Comparison of ENCODE assay signal across 8 cellular contexts in genomic region chr16:29700253-29700987, GRCh38. TPM values are rescaled to one million over a fixed set of nuclear protein-coding genes. Genes with fewer than 3 reads are reported as not detected.
DNase-seq lines count a peak whose midpoint lies in the region; ATAC-seq and TF ChIP-seq lines count a peak whose summit lies in the region.

No MANE protein-coding gene starts in this region.

- DNase-seq in DMS153 treated with DMSO at 0.1 percent for 48 hours (lab: John Stamatoyannopoulos, UW; ENCODE audit: unreplicated experiment) (peak; percentile 35), LoVo (ENCODE audit: low spot score) (peak; percentile 82), RWPE1 (ENCODE audit: low spot score) (peak; percentile 90), foreskin fibroblast (peak; percentile 79 to 95), occipital lobe (lab: John Stamatoyannopoulos, UW) (peak; percentile 27), testis (peak; percentile 72)
- peak; percentile 92 for DNase-seq in activated effector memory CD4-positive, alpha-beta T cell treated with anti-CD3 and anti-CD28 coated beads, Interleukin-2, amount 50 U/mL, for 16 hours

- no peak for TF ChIP-seq POLR2A in testis (IDR thresholded peaks at IDR 0.05)

- POLR2A ChIA-PET in RWPE1 (lab: Yijun Ruan, JAX; ENCODE audit: low non-redundant PET) = no interaction called here

- CTCF ChIA-PET in RWPE1 (lab: Yijun Ruan, JAX) = interaction anchor here (0.6 to 2.2 kb wide), 12 partner anchors 9 to 457 kb away, joined by 3 to 8 read pairs (median 5); no protein-coding TSS in a partner anchor

- no peaks in the 10 kb centered on the region for H3K4me1 ChIP-seq in testis

- intact Hi-C loops in testis (cut with DNase I; ENCODE audit: low total_unique reads) = no loop called here

- TF ChIP-seq CTCF in RWPE1 (conservative IDR thresholded peaks at IDR 0.05; ENCODE audit: low read depth) (peak; percentile 84), foreskin fibroblast (IDR thresholded peaks at IDR 0.05; ENCODE audit: low read depth, low read length) (peak; percentile 82), testis (IDR thresholded peaks at IDR 0.05) (peak; percentile 57 to 85 (median 79))

- H3K4me3 ChIP-seq in foreskin fibroblast (ENCODE audit: low read depth in 1 of 2, low read length in 2 of 2) (no peak overlapping the region), testis (no peak overlapping the region)

- H3K36me3 ChIP-seq in testis (ENCODE audit: low read depth, missing control alignments) = no peaks in the 10 kb centered on the region

- no peaks in the 10 kb centered on the region for H3K9me3 ChIP-seq in testis

- H3K27me3 ChIP-seq in testis = no peaks in the 10 kb centered on the region

- 34 to 41% methylated on average over 14 of the region's 14 CpGs for WGBS in testis, 2 donors

- no peak overlapping the region for H3K27ac ChIP-seq in RWPE1
- H3K27ac ChIP-seq in testis = no peak overlapping the region

- no peak for ATAC-seq in GM21390 (IDR thresholded peaks at IDR 0.05; ENCODE audit: unreplicated experiment)

RNA-seq across cellular contexts. Expression of gene QPRT, which starts 21.4 kb away (rescaled TPM):
- total RNA-seq in occipital lobe (4.4 TPM), testis (1 to 10 TPM; 4.3 to 7.6 TPM)
- 13.6 TPM for polyA plus RNA-seq in testis (ENCODE audit: insufficient read depth, low read depth, low replicate concordance)

RNA-seq across cellular contexts. Expression of gene SPN, which starts 37.4 kb away (rescaled TPM):
- 0.16 TPM for total RNA-seq in occipital lobe
- total RNA-seq in testis = under 1 TPM in 1 of 2 donors, not detected in 1; 0.74 TPM
- polyA plus RNA-seq in testis (ENCODE audit: insufficient read depth, low read depth, low replicate concordance) = 3.2 TPM

RNA-seq across cellular contexts. Expression of gene C16orf54, which starts 45.4 kb away (rescaled TPM):
- total RNA-seq in occipital lobe (0.31 TPM), testis (under 1 TPM; 0.31 to 0.79 TPM)
- polyA plus RNA-seq in testis (ENCODE audit: insufficient read depth, low read depth, low replicate concordance) = 1.1 TPM

Comparison
In these comparisons a context has a peak if more than half of its experiments do, and no peak if none do; other contexts are left out.
1. DNase-seq: peak in every context shown above with its lines; median percentile 92 in activated effector memory CD4-positive, alpha-beta T cell treated with anti-CD3 and anti-CD28 coated beads, Interleukin-2, amount 50 U/mL, for 16 hours; 90 in RWPE1; 87 in foreskin fibroblast; 82 in LoVo; 72 in testis; 35 in DMS153 treated with DMSO at 0.1 percent for 48 hours; 27 in occipital lobe.